In genomic region chr9:133991964-133992779, GRCh38 we compare ENCODE assay signal across 8 cellular contexts. TPM values are rescaled to one million over a fixed set of nuclear protein-coding genes. Genes with fewer than 3 reads are reported as not detected.
DNase-seq lines count a peak whose midpoint lies in the region; ATAC-seq lines count a peak whose summit lies in the region.

TSS of gene VAV2 (minus strand) at chr9:133992324. CDS start at chr9:133992278, 46 bp downstream.

- peak; percentile 36 for ATAC-seq in GM21367 (IDR thresholded peaks at IDR 0.05; ENCODE audit: unreplicated experiment)
- peak; percentile 2 to 38 for ATAC-seq in right cardiac atrium

- H3K36me3 ChIP-seq in SJCRH30 = no peaks in the 10 kb centered on the region

- DNase-seq in DMS53 treated with DMSO at 0.1 percent for 48 hours (lab: John Stamatoyannopoulos, UW; ENCODE audit: unreplicated experiment) = peak; percentile 73
- DNase-seq in HT1080 (ENCODE audit: low read depth) = peak; percentile 46
- peak; percentile 64 to 72 for DNase-seq in SJCRH30
- peak; percentile 43 for DNase-seq in amniotic epithelial cell (ENCODE audit: low read depth)
- DNase-seq in right cardiac atrium = peak; percentile 77 to 91 (median 91)
- no peak for DNase-seq in renal cortical epithelial cell (ENCODE audit: low read depth)
- DNase-seq in kidney glomerular epithelial cell (lab: John Stamatoyannopoulos, UW) = no peak

- intact Hi-C loops in right cardiac atrium (cut with DNase I) = loop anchor here in 1 of 4 donors (2.0 kb wide), 1 partner anchor 43 kb away; no protein-coding TSS in a partner anchor

- under 1% methylated on average over 124 of the region's 124 CpGs for WGBS in right cardiac atrium

- H3K4me3 ChIP-seq in SJCRH30 = peak within 1 kb of the TSS; percentile 85
- H3K4me3 ChIP-seq in right cardiac atrium (ENCODE audit: low read length) = peak within 1 kb of the TSS; percentile 85

- H3K9me3 ChIP-seq in SJCRH30 (replicated peaks) (no peaks in the 10 kb centered on the region), right cardiac atrium (ENCODE audit: control insufficient read depth, low read length) (no peaks in the 10 kb centered on the region)

- H3K4me1 ChIP-seq in SJCRH30 (peaks cover 24% of the 10 kb centered on the region), right cardiac atrium (ENCODE audit: control insufficient read depth, insufficient read depth, low read length) (peaks cover 6% of the 10 kb centered on the region)

- H3K27me3 ChIP-seq in SJCRH30 (no peaks in the 10 kb centered on the region), right cardiac atrium (ENCODE audit: control insufficient read depth, insufficient read depth) (no peaks in the 10 kb centered on the region)

- H3K27ac ChIP-seq in SJCRH30 (peak within 1 kb of the TSS; percentile 83), right cardiac atrium (ENCODE audit: low read length) (peak within 1 kb of the TSS; percentile 91)

RNA-seq across cellular contexts. Expression of gene VAV2, which starts in this region (rescaled TPM):
- 9.8 and 12.5 TPM in 2 replicates for total RNA-seq in HT1080 (2014; rRNA removed; shearing (Covaris generic))
- 14.3 and 15.1 TPM in 2 replicates for polyA plus RNA-seq in HT1080 (2015; cell fraction: cytosol; rRNA removed)
- polyA plus RNA-seq in HT1080 (2015; cell fraction: nucleus; rRNA removed) = 19.7 and 21.9 TPM in 2 replicates
- total RNA-seq in SJCRH30 (2014; rRNA removed; shearing (Covaris generic)) = 24.0 and 28.0 TPM in 2 replicates
- 10 to 100 TPM in 1 of 4 donors, 1 to 10 TPM in 3; 6.3 to 11.4 (median 8.2) TPM for total RNA-seq in right cardiac atrium
- 4.7 TPM for polyA plus RNA-seq in right cardiac atrium
- total RNA-seq in renal cortical epithelial cell = 20.8 and 52.0 TPM in 2 replicates

Comparison
In these comparisons a context has a peak if more than half of its experiments do, and no peak if none do; other contexts are left out.
1. DNase-seq: peak in DMS53 treated with DMSO at 0.1 percent for 48 hours (single experiment), HT1080 (single experiment), SJCRH30 (2 of 2), amniotic epithelial cell (single experiment) and right cardiac atrium (3 of 3); none in renal cortical epithelial cell (single experiment) and kidney glomerular epithelial cell (single experiment).